16 cellular contexts compared by ENCODE assay signal in the genomic region with DNA sequence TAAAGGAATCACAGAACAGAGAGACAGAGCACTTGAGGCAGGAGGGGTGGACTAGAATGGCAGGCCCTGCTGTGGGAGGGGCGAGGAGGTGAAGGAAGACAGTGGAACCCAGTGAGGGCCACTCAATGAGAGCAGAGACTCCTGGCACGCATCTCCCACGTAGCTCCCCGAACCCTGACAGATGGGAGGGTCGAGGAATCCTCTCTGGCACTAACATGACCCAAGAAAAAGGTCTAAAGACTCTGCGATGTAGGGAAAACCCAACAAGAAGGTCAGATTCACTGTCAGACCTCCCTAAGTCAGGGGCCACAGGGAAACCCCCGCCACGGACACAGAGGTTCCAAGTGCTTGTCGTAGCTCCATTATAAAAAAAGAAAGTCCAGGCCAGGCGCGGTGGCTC. TPM values are rescaled to one million over a fixed set of nuclear protein-coding genes. Genes with fewer than 3 reads are reported as not detected.
DNase-seq lines count a peak whose midpoint lies in the region; ATAC-seq and TF ChIP-seq lines count a peak whose summit lies in the region.
"Had no signal": no experiment of that assay in that cellular context is flagged by ENCODE, and none has a peak within 500 bp of the region (broad histone marks: within the 10 kb centered on the region; RNA-seq: fewer than 3 reads in every experiment).

No MANE protein-coding gene starts in this region.

- H3K9me3 ChIP-seq in AG04450 (ENCODE audit: control insufficient read depth, insufficient read depth, low read length) (no peaks in the 10 kb centered on the region; the same call in 1 of the 2 replicates), Panc1 (ENCODE audit: control insufficient read depth, insufficient read depth, low read depth, low read length) (no peaks in the 10 kb centered on the region), esophagus squamous epithelium (no peaks in the 10 kb centered on the region), psoas muscle (no peaks in the 10 kb centered on the region)
- H3K9me3 ChIP-seq: right lobe of liver had no signal

- TF ChIP-seq CTCF in AG04450 (IDR thresholded peaks at IDR 0.05; ENCODE audit: low read depth, low read length) (no peak), Panc1 (IDR thresholded peaks at IDR 0.05) (no peak), esophagus squamous epithelium (IDR thresholded peaks at IDR 0.05) (no peak), psoas muscle (IDR thresholded peaks at IDR 0.05) (no peak)

- H3K4me1 ChIP-seq in Panc1 (ENCODE audit: control insufficient read depth, insufficient read depth, low read length) (peaks cover 58% of the 10 kb centered on the region), esophagus squamous epithelium (peaks cover 37 to 93% (median 78%) of the 10 kb centered on the region in 3 donors), psoas muscle (peaks cover 35% of the 10 kb centered on the region)

- POLR2A ChIA-PET in AG04450 (lab: Yijun Ruan, JAX) (no interaction called here), Panc1 (lab: Charles Lee) (interaction anchor here (1.1 kb wide), 1 partner anchor 9 kb away, joined by 5 read pairs; no protein-coding TSS in a partner anchor)

- ATAC-seq in Panc1 (no peak), psoas muscle (no peak), GM18505 (IDR thresholded peaks at IDR 0.05; ENCODE audit: unreplicated experiment) (no peak), HG03565 (IDR thresholded peaks at IDR 0.05; ENCODE audit: unreplicated experiment) (no peak), HG02759 (IDR thresholded peaks at IDR 0.05; ENCODE audit: unreplicated experiment) (no peak)
- ATAC-seq in natural killer cell treated with Interleukin-12 subunit alpha and Interleukin-12 subunit beta and Interleukin-15 and Interleukin-18, amount 100 ng/mL, for 72 hours = no peak
- ATAC-seq: left lobe of liver, right lobe of liver had no signal

- no peaks in the 10 kb centered on the region for H3K9me3 Mint-ChIP-seq in natural killer cell treated with Interleukin-12 subunit alpha and Interleukin-12 subunit beta and Interleukin-15 and Interleukin-18, amount 100 ng/mL, for 72 hours
- H3K9me3 Mint-ChIP-seq: activated naive CD8-positive, alpha-beta T cell treated with anti-CD3 and anti-CD28 coated beads, Interleukin-2, amount 10 ng/mL, durations not matched to agents 7 days and 5 days; nephron had no signal

- H3K36me3 ChIP-seq in Panc1 (ENCODE audit: control insufficient read depth, insufficient read depth, low read length) (peaks cover 3% of the 10 kb centered on the region; the same call in 1 of the 2 replicates), esophagus squamous epithelium (peaks cover 0 to 41% (median 6%) of the 10 kb centered on the region in 3 donors), psoas muscle (ENCODE audit: insufficient read depth in 1 of 2, low read depth in 1 of 2) (peaks cover 0 to 31% of the 10 kb centered on the region in 2 donors)

- no peak overlapping the region for H3K4me3 Mint-ChIP-seq in natural killer cell treated with Interleukin-12 subunit alpha and Interleukin-12 subunit beta and Interleukin-15 and Interleukin-18, amount 100 ng/mL, for 72 hours
- H3K4me3 Mint-ChIP-seq: activated naive CD8-positive, alpha-beta T cell treated with anti-CD3 and anti-CD28 coated beads, Interleukin-2, amount 10 ng/mL, durations not matched to agents 7 days and 5 days; nephron had no signal

- in situ Hi-C loops in Panc1 (cut with HindIII; ENCODE audit: low pct_unique_long_range_greater_than_20kb, low sequenced_read_pairs) = no loop called here

- H3K27ac Mint-ChIP-seq in natural killer cell treated with Interleukin-12 subunit alpha and Interleukin-12 subunit beta and Interleukin-15 and Interleukin-18, amount 100 ng/mL, for 72 hours = peak overlapping the region in 1 of 2 donors; percentile 18
- H3K27ac Mint-ChIP-seq: activated naive CD8-positive, alpha-beta T cell treated with anti-CD3 and anti-CD28 coated beads, Interleukin-2, amount 10 ng/mL, durations not matched to agents 7 days and 5 days; nephron had no signal

- intact Hi-C loops in Panc1 (cut with micrococcal nuclease; ENCODE audit: unreplicated experiment) (no loop called here), esophagus squamous epithelium (cut with DNase I) (no loop called here), psoas muscle (cut with DNase I) (loop anchor here in 1 of 2 donors (10.0 kb wide), 1 partner anchor 58 kb away; no protein-coding TSS in a partner anchor)

- H3K27me3 ChIP-seq in AG04450 (ENCODE audit: control insufficient read depth, insufficient read depth, low read length) (no peaks in the 10 kb centered on the region), Panc1 (ENCODE audit: control insufficient read depth, insufficient read depth, low read length) (no peaks in the 10 kb centered on the region), esophagus squamous epithelium (no peaks in the 10 kb centered on the region), psoas muscle (ENCODE audit: insufficient read depth in 3 of 3, low read length in 2 of 3) (no peaks in the 10 kb centered on the region)
- H3K27me3 ChIP-seq: right lobe of liver had no signal

- H3K27ac ChIP-seq in AG04450 (ENCODE audit: low read depth, low read length) = peak overlapping the region; percentile 58
- peak overlapping the region; percentile 80 for H3K27ac ChIP-seq in Panc1 (ENCODE audit: low read length)
- peak overlapping the region; percentile 83 to 93 (median 89) for H3K27ac ChIP-seq in esophagus squamous epithelium
- H3K27ac ChIP-seq in psoas muscle = peak overlapping the region; percentile 24

- DNase-seq in AG04450 (ENCODE audit: low read depth, low spot score) (no peak), Panc1 (ENCODE audit: low read depth, low spot score) (no peak), esophagus squamous epithelium (lab: John Stamatoyannopoulos, UW) (no peak), psoas muscle (peak in 1 of 2 donors; percentile 31)
- no peak for DNase-seq in natural killer cell treated with Interleukin-12 subunit alpha and Interleukin-12 subunit beta and Interleukin-15 and Interleukin-18, amount 100 ng/mL, for 72 hours (ENCODE audit: low spot score)
- DNase-seq: activated naive CD8-positive, alpha-beta T cell treated with anti-CD3 and anti-CD28 coated beads, Interleukin-2, amount 10 ng/mL, durations not matched to agents 7 days and 5 days; DND-41; HCEC 1CT; NCI-H1105 treated with DMSO at 0.1 percent for 48 hours; stimulated activated CD4-positive, alpha-beta T cell treated with anti-CD3 and anti-CD28 coated beads, Interleukin-4, amount 100 ng/mL, for 1 hour had no signal

- CTCF ChIA-PET in AG04450 (lab: Charles Lee) = interaction anchor here (0.5 to 0.9 kb wide), 2 partner anchors 8 to 31 kb away, joined by 3 to 6 read pairs; no protein-coding TSS in a partner anchor
- CTCF ChIA-PET in Panc1 (lab: Charles Lee) = interaction anchor here (0.5 kb wide), 1 partner anchor 28 kb away, joined by 3 read pairs; no protein-coding TSS in a partner anchor

- TF ChIP-seq POLR2A in esophagus squamous epithelium (IDR thresholded peaks at IDR 0.05) (no peak), GM18505 (IDR thresholded peaks at IDR 0.05; ENCODE audit: borderline replicate concordance, extremely low read depth, insufficient read depth, insufficient read length) (no peak)

- H3K27me3 Mint-ChIP-seq in natural killer cell treated with Interleukin-12 subunit alpha and Interleukin-12 subunit beta and Interleukin-15 and Interleukin-18, amount 100 ng/mL, for 72 hours = no peaks in the 10 kb centered on the region
- H3K27me3 Mint-ChIP-seq: activated naive CD8-positive, alpha-beta T cell treated with anti-CD3 and anti-CD28 coated beads, Interleukin-2, amount 10 ng/mL, durations not matched to agents 7 days and 5 days had no signal

- peaks cover 15 to 21% of the 10 kb centered on the region in 2 donors for H3K4me1 Mint-ChIP-seq in natural killer cell treated with Interleukin-12 subunit alpha and Interleukin-12 subunit beta and Interleukin-15 and Interleukin-18, amount 100 ng/mL, for 72 hours (ENCODE audit: low read depth in 2 of 2)

- no peak overlapping the region for H3K4me3 ChIP-seq in AG04450 (ENCODE audit: low read depth, low read length)
- H3K4me3 ChIP-seq in Panc1 (ENCODE audit: low read depth in 2 of 2, low read length in 2 of 2) = no peak overlapping the region
- no peak overlapping the region for H3K4me3 ChIP-seq in esophagus squamous epithelium
- no peak overlapping the region for H3K4me3 ChIP-seq in psoas muscle
- H3K4me3 ChIP-seq: right lobe of liver had no signal

- whole genome bisulfite sequencing in esophagus squamous epithelium, 2 donors = 93 to 97% methylated on average over 11 of the region's 11 CpGs
- 93 to 97% (median 93%) methylated on average over 11 of the region's 11 CpGs for WGBS in psoas muscle, 3 donors

- H3K36me3 Mint-ChIP-seq in natural killer cell treated with Interleukin-12 subunit alpha and Interleukin-12 subunit beta and Interleukin-15 and Interleukin-18, amount 100 ng/mL, for 72 hours = no peaks in the 10 kb centered on the region

- BruUV-seq in Panc1 (replicated peaks; lab: Mats Ljungman, UMichigan) = no TSS peak

RNA-seq across cellular contexts. Expression of gene ZDHHC7, which starts 15.0 kb away (rescaled TPM):
- 136 and 150 TPM in 2 replicates for polyA plus RNA-seq in AG04450 (2011; rRNA removed)
- 117 and 131 TPM in 2 replicates for polyA minus RNA-seq in AG04450 (2011; rRNA and poly(A)+ RNA removed)
- total RNA-seq in Panc1 (2021; ENCODE audit: unreplicated experiment) = 71.5 TPM
- polyA plus RNA-seq in Panc1 (2012; ENCODE audit: insufficient read length) = 74.5 TPM
- total RNA-seq in esophagus squamous epithelium = 10 to 100 TPM; 31.2 to 41.2 (median 38.6) TPM
- total RNA-seq in psoas muscle = 10 to 100 TPM; 33.2 to 52.3 (median 44.8) TPM
- polyA plus RNA-seq in psoas muscle = 10 to 100 TPM; 19.7 to 96.0 (median 26.6) TPM
- total RNA-seq in natural killer cell treated with Interleukin-12 subunit alpha and Interleukin-12 subunit beta and Interleukin-15 and Interleukin-18, amount 100 ng/mL, for 72 hours = 10 to 100 TPM; 28.5 to 43.9 TPM

RNA-seq across cellular contexts. Expression of gene KIAA0513, which starts 31.2 kb away (rescaled TPM):
- 10.0 and 10.1 TPM in 2 replicates for polyA plus RNA-seq in AG04450 (2011; rRNA removed)
- 26.9 and 30.0 TPM in 2 replicates for polyA minus RNA-seq in AG04450 (2011; rRNA and poly(A)+ RNA removed)
- total RNA-seq in Panc1 (2021; ENCODE audit: unreplicated experiment) = 8.7 TPM
- 7.9 TPM for polyA plus RNA-seq in Panc1 (2012; ENCODE audit: insufficient read length)
- total RNA-seq in esophagus squamous epithelium = 10 to 100 TPM in 1 of 4 donors, 1 to 10 TPM in 3; 9.0 to 11.4 (median 9.7) TPM
- 10 to 100 TPM in 3 of 4 donors, 1 to 10 TPM in 1; 8.7 to 14.3 (median 13.3) TPM for total RNA-seq in psoas muscle
- polyA plus RNA-seq in psoas muscle = 10 to 100 TPM in 1 of 3 donors, 1 to 10 TPM in 2; 3.6 to 18.2 (median 3.9) TPM
- total RNA-seq in natural killer cell treated with Interleukin-12 subunit alpha and Interleukin-12 subunit beta and Interleukin-15 and Interleukin-18, amount 100 ng/mL, for 72 hours = 1 to 10 TPM; 3.3 to 3.6 TPM

Comparison
In these comparisons a context has a peak if more than half of its experiments do, and no peak if none do; other contexts are left out.
1. H3K27ac ChIP-seq: peak in every context shown above with its lines; median percentile 89 in esophagus squamous epithelium; 80 in Panc1; 58 in AG04450; 24 in psoas muscle.